In genomic region chr1:28037946-28038345, GRCh38 we compare ENCODE assay signal across 23 cellular contexts. TPM values are rescaled to one million over a fixed set of nuclear protein-coding genes. Genes with fewer than 3 reads are reported as not detected.
DNase-seq lines count a peak whose midpoint lies in the region; ATAC-seq and TF ChIP-seq lines count a peak whose summit lies in the region.
"Had no signal": no experiment of that assay in that cellular context is flagged by ENCODE, and none has a peak within 500 bp of the region (broad histone marks: within the 10 kb centered on the region; RNA-seq: fewer than 3 reads in every experiment).

No MANE protein-coding gene starts in this region.

- H3K9me3 Mint-ChIP-seq in GM23338, result no peaks in the 10 kb centered on the region
- H3K9me3 Mint-ChIP-seq: CD4-positive, CD25-positive, alpha-beta regulatory T cell had no signal

- no peaks in the 10 kb centered on the region for H4K20me1 ChIP-seq in GM23338 (replicated peaks; ENCODE audit: insufficient read depth)

- TF ChIP-seq POLR2A in Peyer's patch (IDR thresholded peaks at IDR 0.05), result no peak

- H2AFZ ChIP-seq in GM23338, result no peak overlapping the region
- H2AFZ ChIP-seq: GM23248 had no signal

- H3F3A ChIP-seq in GM23338 (replicated peaks; ENCODE audit: low read depth), result no peaks in the 10 kb centered on the region

- H3K9me3 ChIP-seq in tibial artery (no peaks in the 10 kb centered on the region), Peyer's patch (no peaks in the 10 kb centered on the region)
- H3K9me3 ChIP-seq: BE2C, HAP-1 had no signal

- H3K27me3 Mint-ChIP-seq in GM23338 (ENCODE audit: insufficient read depth, low read depth, poor library complexity), result peaks cover 2% of the 10 kb centered on the region
- H3K27me3 Mint-ChIP-seq: CD4-positive, CD25-positive, alpha-beta regulatory T cell had no signal

- peak; percentile 96 for ATAC-seq in esophagus mucosa
- no peak for ATAC-seq in GM23338
- ATAC-seq: GM12878 had no signal

- H3K27me3 ChIP-seq in tibial artery, result no peaks in the 10 kb centered on the region
- no peaks in the 10 kb centered on the region for H3K27me3 ChIP-seq in Peyer's patch
- no peaks in the 10 kb centered on the region for H3K27me3 ChIP-seq in GM23338 (ENCODE audit: insufficient read depth)
- H3K27me3 ChIP-seq: BE2C had no signal

- no peaks in the 10 kb centered on the region for H3K36me3 Mint-ChIP-seq in GM23338 (ENCODE audit: low read depth)

- TF ChIP-seq CTCF in VCaP (conservative IDR thresholded peaks at IDR 0.05), result no peak
- TF ChIP-seq CTCF in tibial artery (IDR thresholded peaks at IDR 0.05), result no peak
- TF ChIP-seq CTCF in Peyer's patch (IDR thresholded peaks at IDR 0.05), result no peak
- TF ChIP-seq CTCF in GM23338 (conservative IDR thresholded peaks at IDR 0.05; ENCODE audit: low read depth in 2 of 2), result no peak

- no peaks in the 10 kb centered on the region for H3K4me1 Mint-ChIP-seq in GM23338

- no peak overlapping the region for H3K4me2 ChIP-seq in GM23338

- H3K27ac ChIP-seq in VCaP (peak overlapping the region; percentile 20), tibial artery (peak overlapping the region; percentile 32 to 52), Peyer's patch (no peak overlapping the region), GM23338 (ENCODE audit: low read depth) (no peak overlapping the region)
- H3K27ac ChIP-seq: GM23248, SK-N-MC had no signal

- peaks cover 0 to 17% (median 5%) of the 10 kb centered on the region in 4 donors for H3K4me1 ChIP-seq in tibial artery
- H3K4me1 ChIP-seq in Peyer's patch, result no peaks in the 10 kb centered on the region
- no peaks in the 10 kb centered on the region for H3K4me1 ChIP-seq in GM23338 (ENCODE audit: insufficient read depth)
- H3K4me1 ChIP-seq: BE2C had no signal

- H3K9me2 ChIP-seq in GM23338 (ENCODE audit: insufficient read depth), result no peaks in the 10 kb centered on the region

- intact Hi-C loops in tibial artery (cut with DNase I; ENCODE audit: low total_unique reads), result no loop called here

- no peaks in the 10 kb centered on the region for H3K79me2 ChIP-seq in GM23338 (replicated peaks; ENCODE audit: insufficient read depth)

- peak; percentile 4 for DNase-seq in HPDE6-E6E7 (ENCODE audit: extremely low spot score)
- DNase-seq in tibial artery, result no peak
- DNase-seq in Peyer's patch, result no peak
- DNase-seq in GM23338 (ENCODE audit: low spot score), result no peak
- no peak for DNase-seq in retina
- DNase-seq: BE2C; CD4-positive, CD25-positive, alpha-beta regulatory T cell; COR-L47; DND-41; GM23248; Kasumi-1; NCI-H1417; NCI-H1694 treated with DMSO at 0.1 percent for 48 hours; NCI-H2081 treated with DMSO at 0.1 percent for 48 hours; NCI-H446; NCI-H526; RPMI8226; SHP77 treated with DMSO at 0.1 percent for 48 hours had no signal

- H3K4me3 Mint-ChIP-seq in GM23338, result no peak overlapping the region
- H3K4me3 Mint-ChIP-seq: CD4-positive, CD25-positive, alpha-beta regulatory T cell had no signal

- H3K4me3 ChIP-seq in tibial artery, result no peak overlapping the region
- no peak overlapping the region for H3K4me3 ChIP-seq in Peyer's patch
- H3K4me3 ChIP-seq in GM23338, result no peak overlapping the region
- H3K4me3 ChIP-seq: GM12878, GM23248, HAP-1, SK-N-MC had no signal

- no peak overlapping the region for H3K27ac Mint-ChIP-seq in GM23338
- H3K27ac Mint-ChIP-seq: CD4-positive, CD25-positive, alpha-beta regulatory T cell had no signal

- H3K36me3 ChIP-seq in tibial artery (peaks cover 12 to 38% (median 37%) of the 10 kb centered on the region in 3 donors), Peyer's patch (peaks cover 0 to 34% (median 0%) of the 10 kb centered on the region in 3 donors), GM23338 (ENCODE audit: insufficient read depth) (peaks cover 8% of the 10 kb centered on the region; the same call in 1 of the 2 replicates)
- H3K36me3 ChIP-seq: BE2C had no signal

TF ChIP-seq in GM23338, 12 proteins besides CTCF, POLR2A, EP300 and RAD21 (continues in another document):
- TF ChIP-seq ETS1 (IDR thresholded peaks at IDR 0.05), result no peak
- no peak for TF ChIP-seq NANOG (IDR thresholded peaks at IDR 0.05; ENCODE audit: borderline replicate concordance)
- no peak for TF ChIP-seq POLR2AphosphoS5 (IDR thresholded peaks at IDR 0.05; ENCODE audit: low read depth)
- no peak for TF ChIP-seq STAT1 (IDR thresholded peaks at IDR 0.05; ENCODE audit: unreplicated experiment)
- TF ChIP-seq ZNF331 (CRISPR knock-in tag; IDR thresholded peaks at IDR 0.05; ENCODE audit: low read depth), result no peak
- no peak for TF ChIP-seq JUNB (IDR thresholded peaks at IDR 0.05; ENCODE audit: unreplicated experiment)
- no peak for TF ChIP-seq CREB1 (CRISPR knock-in tag; IDR thresholded peaks at IDR 0.05; ENCODE audit: low read depth)
- no peak for TF ChIP-seq ZNF114 (CRISPR knock-in tag; IDR thresholded peaks at IDR 0.05)
- TF ChIP-seq ZNF462 (CRISPR knock-in tag; IDR thresholded peaks at IDR 0.05), result no peak
- TF ChIP-seq EZH2 (IDR thresholded peaks at IDR 0.05; ENCODE audit: low read depth, unreplicated experiment), result no peak
- TF ChIP-seq EZH2phosphoT487 (IDR thresholded peaks at IDR 0.05; ENCODE audit: unreplicated experiment), result no peak

RNA-seq across cellular contexts. Expression of gene EYA3, which starts 50.5 kb away (rescaled TPM):
- total RNA-seq in esophagus mucosa (18.9 TPM), Peyer's patch (10 to 100 TPM; 17.1 to 32.2 (median 23.4) TPM)
- total RNA-seq in GM23338 (2014; rRNA removed; shearing (Covaris generic)), result 25.5 and 33.6 TPM in 2 replicates
- 10.9 and 12.5 TPM in 2 replicates for polyA plus RNA-seq in GM23338 (2016; fragmentation: Nextera tagmentation; extraction: Ambion mirVana)

Comparison
In these comparisons a context has a peak if more than half of its experiments do, and no peak if none do; other contexts are left out.
1. H3K27ac ChIP-seq: peak in VCaP (single experiment) and tibial artery (2 of 2); none in Peyer's patch (0 of 4) and GM23338 (single experiment).